8 cellular contexts compared by ENCODE assay signal in genomic region chr11:64239662-64240466, GRCh38. TPM values are rescaled to one million over a fixed set of nuclear protein-coding genes. Genes with fewer than 3 reads are reported as not detected.
DNase-seq lines count a peak whose midpoint lies in the region; ATAC-seq and TF ChIP-seq lines count a peak whose summit lies in the region.

No MANE protein-coding gene starts in this region.

- H3K4me1 ChIP-seq in iPS-15b (ENCODE audit: control insufficient read depth, insufficient read depth, low read length) (peaks cover 4% of the 10 kb centered on the region), subcutaneous abdominal adipose tissue (ENCODE audit: control insufficient read depth in 5 of 5, insufficient read depth in 5 of 5, low read length in 5 of 5) (peaks cover 12 to 61% (median 40%) of the 10 kb centered on the region in 5 donors)

- peak overlapping the region; percentile 91 for H3K4me3 Mint-ChIP-seq in activated B cell treated with CpG ODN at 0.5 μM for 24 hours

- no peaks in the 10 kb centered on the region for H3K27me3 ChIP-seq in iPS-15b (ENCODE audit: control insufficient read depth, insufficient read depth, low read length)
- peaks cover 0 to 7% (median 0%) of the 10 kb centered on the region in 5 donors for H3K27me3 ChIP-seq in subcutaneous abdominal adipose tissue (ENCODE audit: control insufficient read depth in 5 of 5, insufficient read depth in 4 of 5, low read length in 5 of 5)

- H3K9me3 Mint-ChIP-seq in activated B cell treated with CpG ODN at 0.5 μM for 24 hours: no peaks in the 10 kb centered on the region

- TF ChIP-seq CTCF in activated B cell treated with CpG ODN at 0.5 μM for 24 hours (IDR thresholded peaks at IDR 0.05): no peak

- peak; percentile 8 for ATAC-seq in HG02884 (IDR thresholded peaks at IDR 0.05; ENCODE audit: unreplicated experiment)
- ATAC-seq in activated B cell treated with CpG ODN at 0.5 μM for 24 hours (ENCODE audit: low read depth): no peak
- no peak for ATAC-seq in GM18867 (IDR thresholded peaks at IDR 0.05; ENCODE audit: unreplicated experiment)

- H3K36me3 ChIP-seq in iPS-15b (ENCODE audit: control insufficient read depth, insufficient read depth, low read length): peaks cover 26% of the 10 kb centered on the region
- peaks cover 0 to 42% (median 34%) of the 10 kb centered on the region in 5 donors for H3K36me3 ChIP-seq in subcutaneous abdominal adipose tissue (ENCODE audit: control insufficient read depth in 5 of 5, insufficient read depth in 5 of 5, low read length in 5 of 5)

- POLR2A ChIA-PET in activated B cell treated with CpG ODN at 0.5 μM for 24 hours (lab: Charles Lee): interaction anchor here (0.6 to 8.7 kb wide), 11 partner anchors 9 to 1317 kb away, joined by 3 to 127 read pairs (median 11); partner anchors contain the start of genes DNAJC4, ESRRA, FERMT3 and NUDT22

- H3K4me3 ChIP-seq in iPS-15b (ENCODE audit: low read depth, low read length) (peak overlapping the region; percentile 96), subcutaneous abdominal adipose tissue (ENCODE audit: low read depth in 1 of 5, low read length in 5 of 5) (peak overlapping the region; percentile 42 to 84 (median 79))

- H3K4me1 Mint-ChIP-seq in activated B cell treated with CpG ODN at 0.5 μM for 24 hours: peaks cover 76% of the 10 kb centered on the region

- no peaks in the 10 kb centered on the region for H3K27me3 Mint-ChIP-seq in activated B cell treated with CpG ODN at 0.5 μM for 24 hours

- CTCF ChIA-PET in activated B cell treated with CpG ODN at 0.5 μM for 24 hours (lab: Charles Lee): no interaction called here

- no peaks in the 10 kb centered on the region for H3K9me3 ChIP-seq in iPS-15b (ENCODE audit: control insufficient read depth, insufficient read depth, low read length)
- no peaks in the 10 kb centered on the region for H3K9me3 ChIP-seq in subcutaneous abdominal adipose tissue (ENCODE audit: control insufficient read depth in 5 of 5, low read length in 5 of 5)

- H3K36me3 Mint-ChIP-seq in activated B cell treated with CpG ODN at 0.5 μM for 24 hours (ENCODE audit: low read depth): peaks cover 56% of the 10 kb centered on the region

- peak overlapping the region; percentile 99 for H3K27ac ChIP-seq in subcutaneous abdominal adipose tissue (ENCODE audit: low read depth, low read length)

- H3K9ac ChIP-seq in iPS-15b (ENCODE audit: low read depth, low read length) (peak overlapping the region; percentile 98), subcutaneous abdominal adipose tissue (ENCODE audit: low read length in 5 of 5) (peak overlapping the region; percentile 72 to 95 (median 90))

- DNase-seq in COLO668 (lab: John Stamatoyannopoulos, UW; ENCODE audit: unreplicated experiment) (peak; percentile 80), activated B cell treated with CpG ODN at 0.5 μM for 24 hours (no peak), germinal center (ENCODE audit: low spot score) (no peak), COR-L47 (lab: John Stamatoyannopoulos, UW) (no peak)

- intact Hi-C loops in activated B cell treated with CpG ODN at 0.5 μM for 24 hours (cut with micrococcal nuclease): loop anchor here (1.0 to 10.0 kb wide), 6 partner anchors 10 to 535 kb away; partner anchors contain the start of genes CCDC88B, DNAJC4, NUDT22 and OTUB1

- H3K27ac Mint-ChIP-seq in activated B cell treated with CpG ODN at 0.5 μM for 24 hours: peak overlapping the region; percentile 98

RNA-seq across cellular contexts. Expression of gene FKBP2, which starts 1.0 kb away (rescaled TPM):
- total RNA-seq in activated B cell treated with CpG ODN at 0.5 μM for 24 hours: 31.4 and 39.4 TPM in 2 replicates

RNA-seq across cellular contexts. Expression of gene VEGFB, which starts 5.5 kb away (rescaled TPM):
- 86.7 and 97.4 TPM in 2 replicates for total RNA-seq in activated B cell treated with CpG ODN at 0.5 μM for 24 hours

RNA-seq across cellular contexts. Expression of gene PPP1R14B, which starts 6.9 kb away (rescaled TPM):
- 112 and 127 TPM in 2 replicates for total RNA-seq in activated B cell treated with CpG ODN at 0.5 μM for 24 hours

RNA-seq across cellular contexts. Expression of gene DNAJC4, which starts 9.5 kb away (rescaled TPM):
- 47.5 and 53.3 TPM in 2 replicates for total RNA-seq in activated B cell treated with CpG ODN at 0.5 μM for 24 hours

RNA-seq across cellular contexts. Expression of gene PLCB3, which starts 11.5 kb away (rescaled TPM):
- 7.9 and 8.1 TPM in 2 replicates for total RNA-seq in activated B cell treated with CpG ODN at 0.5 μM for 24 hours
